Comparison of ENCODE assay signal across 27 cellular contexts in genomic region chrX:21398424-21398823, GRCh38. TPM values are rescaled to one million over a fixed set of nuclear protein-coding genes. Genes with fewer than 3 reads are reported as not detected.
DNase-seq lines count a peak whose midpoint lies in the region; ATAC-seq and TF ChIP-seq lines count a peak whose summit lies in the region.
"Had no signal": no experiment of that assay in that cellular context is flagged by ENCODE, and none has a peak within 500 bp of the region (broad histone marks: within the 10 kb centered on the region; RNA-seq: fewer than 3 reads in every experiment).

No MANE protein-coding gene starts in this region.

- H3K27me3 Mint-ChIP-seq in CD4-positive, alpha-beta T cell: no peaks in the 10 kb centered on the region
- H3K27me3 Mint-ChIP-seq: activated naive CD8-positive, alpha-beta T cell treated with anti-CD3 and anti-CD28 coated beads, Interleukin-2, amount 10 ng/mL, durations not matched to agents 7 days and 5 days; CD4-positive, alpha-beta memory T cell; IgD-negative memory B cell had no signal

- no peak for TF ChIP-seq CTCF in CD4-positive, alpha-beta T cell (IDR thresholded peaks at IDR 0.05)

- H3K27ac ChIP-seq in CD4-positive, alpha-beta T cell (ENCODE audit: low read depth, low read length): no peak overlapping the region
- H3K27ac ChIP-seq: 22Rv1, esophagus squamous epithelium, ovary, Peyer's patch, tibial nerve, WERI-Rb-1 had no signal

- CTCF ChIA-PET in CD4-positive, alpha-beta T cell (lab: Charles Lee): no interaction called here

- no peak overlapping the region for H3K27ac Mint-ChIP-seq in CD4-positive, alpha-beta T cell
- H3K27ac Mint-ChIP-seq: activated naive CD8-positive, alpha-beta T cell treated with anti-CD3 and anti-CD28 coated beads, Interleukin-2, amount 10 ng/mL, durations not matched to agents 7 days and 5 days; activated T-helper 2 cell treated with anti-CD3 and anti-CD28 coated beads, Interferon-gamma antibody, Interleukin-2, Interleukin-4, amounts not matched to agents 10 μg/mL and 5 μg/mL and 100 μg/mL, durations not matched to agents 14 hours and 24 hours and 36 hours; CD4-positive, alpha-beta memory T cell; IgD-negative memory B cell; T-helper 1 cell treated with Interleukin-12 subunit alpha and Interleukin-12 subunit beta and Interleukin-4 antibody, amounts not matched to agents 30 μg/mL and 1 μg/mL, for 36 hours had no signal

- intact Hi-C loops in CD4-positive, alpha-beta T cell (cut with DNase I, micrococcal nuclease): no loop called here

- H3K4me3 Mint-ChIP-seq in CD4-positive, alpha-beta T cell: no peak overlapping the region
- H3K4me3 Mint-ChIP-seq: activated naive CD8-positive, alpha-beta T cell treated with anti-CD3 and anti-CD28 coated beads, Interleukin-2, amount 10 ng/mL, durations not matched to agents 7 days and 5 days; CD4-positive, alpha-beta memory T cell; IgD-negative memory B cell; T-helper 1 cell treated with Interleukin-12 subunit alpha and Interleukin-12 subunit beta and Interleukin-4 antibody, amounts not matched to agents 30 μg/mL and 1 μg/mL, for 36 hours had no signal

- H3K36me3 Mint-ChIP-seq in CD4-positive, alpha-beta T cell (ENCODE audit: low read depth): no peaks in the 10 kb centered on the region
- H3K36me3 Mint-ChIP-seq: activated naive CD8-positive, alpha-beta T cell treated with anti-CD3 and anti-CD28 coated beads, Interleukin-2, amount 10 ng/mL, durations not matched to agents 7 days and 5 days; CD4-positive, alpha-beta memory T cell; IgD-negative memory B cell had no signal

- H3K4me1 Mint-ChIP-seq in CD4-positive, alpha-beta T cell (ENCODE audit: low read depth): peaks cover 22% of the 10 kb centered on the region

- H3K27me3 ChIP-seq in CD4-positive, alpha-beta T cell (ENCODE audit: control insufficient read depth, insufficient read depth, low read length): no peaks in the 10 kb centered on the region
- H3K27me3 ChIP-seq: esophagus squamous epithelium, ovary, Peyer's patch, tibial nerve had no signal

- H3K9me3 ChIP-seq in CD4-positive, alpha-beta T cell (ENCODE audit: control insufficient read depth, low read length): no peaks in the 10 kb centered on the region
- H3K9me3 ChIP-seq: esophagus squamous epithelium, ovary, Peyer's patch, tibial nerve had no signal

- no peaks in the 10 kb centered on the region for H3K9me3 Mint-ChIP-seq in CD4-positive, alpha-beta T cell
- H3K9me3 Mint-ChIP-seq: activated naive CD8-positive, alpha-beta T cell treated with anti-CD3 and anti-CD28 coated beads, Interleukin-2, amount 10 ng/mL, durations not matched to agents 7 days and 5 days; activated T-helper 2 cell treated with anti-CD3 and anti-CD28 coated beads, Interferon-gamma antibody, Interleukin-2, Interleukin-4, amounts not matched to agents 10 μg/mL and 5 μg/mL and 100 μg/mL, durations not matched to agents 14 hours and 24 hours and 36 hours; CD4-positive, alpha-beta memory T cell; IgD-negative memory B cell; T-helper 1 cell treated with Interleukin-12 subunit alpha and Interleukin-12 subunit beta and Interleukin-4 antibody, amounts not matched to agents 30 μg/mL and 1 μg/mL, for 36 hours had no signal

- DNase-seq in DMS53 (lab: John Stamatoyannopoulos, UW) (peak; percentile 5), DMS53 treated with DMSO at 0.1 percent for 48 hours (lab: John Stamatoyannopoulos, UW; ENCODE audit: unreplicated experiment) (no peak), ELR (ENCODE audit: low read depth) (peak; percentile 34), RKO (ENCODE audit: low spot score) (peak; percentile 51), amniotic epithelial cell (ENCODE audit: low read depth) (peak; percentile 30), HuH-7 (ENCODE audit: low spot score) (no peak), NCI-H2227 (lab: John Stamatoyannopoulos, UW; ENCODE audit: unreplicated experiment) (no peak)
- no peak for DNase-seq in CD4-positive, alpha-beta T cell
- DNase-seq: activated CD4-positive, alpha-beta T cell treated with anti-CD3 and anti-CD28 coated beads, Interleukin-2, amount 50 U/mL, for 1 hour; activated naive CD8-positive, alpha-beta T cell treated with anti-CD3 and anti-CD28 coated beads, Interleukin-2, amount 10 ng/mL, durations not matched to agents 7 days and 5 days; CD4-positive, alpha-beta memory T cell; dermis blood vessel endothelial cell; esophagus squamous epithelium; H7; NCI-H1436 treated with DMSO at 0.1 percent for 48 hours; NCI-H446 treated with DMSO at 0.1 percent for 48 hours; NK-92 treated with Interleukin-12 subunit alpha and Interleukin-12 subunit beta, amount 100 ng/mL, for 24 hours; ovary; Peyer's patch; stimulated activated CD8-positive, alpha-beta memory T cell treated with anti-CD3 and anti-CD28 coated beads, Interleukin-4, amount 100 ng/mL, for 48 hours; WERI-Rb-1 had no signal

- POLR2A ChIA-PET in CD4-positive, alpha-beta T cell (lab: Charles Lee): no interaction called here

- ATAC-seq in CD4-positive, alpha-beta T cell (ENCODE audit: poor library complexity): no peak

RNA-seq across cellular contexts. Expression of gene CNKSR2, which starts 24.2 kb away (rescaled TPM):
- 10 to 100 TPM; 14.4 to 14.8 TPM for total RNA-seq in CD4-positive, alpha-beta T cell
- total RNA-seq: lung microvascular endothelial cell had no signal

Comparison
In these comparisons a context has a peak if more than half of its experiments do, and no peak if none do; other contexts are left out.
1. DNase-seq: peak in DMS53 (single experiment), ELR (single experiment), RKO (single experiment) and amniotic epithelial cell (single experiment); none in DMS53 treated with DMSO at 0.1 percent for 48 hours (single experiment), CD4-positive, alpha-beta T cell (0 of 10), HuH-7 (single experiment) and NCI-H2227 (single experiment).